ENCODE assay signal across 17 cellular contexts in the genomic region with DNA sequence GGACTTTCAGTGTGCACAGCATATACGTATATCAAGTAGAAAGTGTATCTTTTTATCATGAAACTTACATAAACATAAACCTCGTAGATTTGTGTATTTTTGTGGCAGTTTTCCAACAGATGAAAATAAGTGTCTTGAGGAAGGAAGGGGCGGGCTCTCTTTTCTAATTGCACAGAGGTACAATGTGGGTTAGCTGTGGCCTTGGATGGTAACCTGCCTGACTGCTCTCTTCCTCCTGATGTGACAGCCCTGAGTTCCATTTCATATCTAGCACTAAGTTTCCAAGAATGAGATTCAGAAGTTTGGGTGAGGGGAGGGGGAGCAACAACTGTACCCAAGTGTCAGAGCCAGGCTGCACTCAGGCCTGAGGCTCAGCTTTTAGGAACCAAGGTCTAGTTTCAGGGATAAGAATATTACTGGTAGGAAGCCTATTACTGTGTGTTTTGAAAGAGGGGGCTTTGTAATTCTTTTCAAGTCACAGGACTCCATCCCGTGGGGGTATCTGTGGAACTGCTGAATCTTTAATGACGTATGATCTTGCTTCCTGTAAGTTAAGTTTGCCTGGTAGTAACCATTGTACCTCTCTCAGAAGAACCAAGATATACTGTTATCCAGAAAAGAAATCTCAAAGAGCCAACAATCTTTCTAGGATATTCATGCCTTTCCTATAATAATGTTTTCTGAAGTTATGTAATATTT.
DNase-seq lines count a peak whose midpoint lies in the region; ATAC-seq, FAIRE-seq and TF ChIP-seq lines count a peak whose summit lies in the region.
"Had no signal": no experiment of that assay in that cellular context is flagged by ENCODE, and none has a peak within 500 bp of the region (broad histone marks: within the 10 kb centered on the region; RNA-seq: fewer than 3 reads in every experiment).

No MANE protein-coding gene starts in this region.

- no peak for ATAC-seq in activated T-cell treated with anti-CD3 and anti-CD28 coated beads, Interleukin-2, amount 50 U/mL, for 4 hours
- ATAC-seq in GM18511 (IDR thresholded peaks at IDR 0.05; ENCODE audit: unreplicated experiment) = no peak
- ATAC-seq: K562 had no signal

- no peak for TF ChIP-seq CTCF in chondrocyte (IDR thresholded peaks at IDR 0.05)

- no peak overlapping the region for H3K4me3 Mint-ChIP-seq in activated T-cell treated with anti-CD3 and anti-CD28 coated beads, Interleukin-2, amount 50 U/mL, for 24 hours
- H3K4me3 Mint-ChIP-seq in activated T-cell treated with anti-CD3 and anti-CD28 coated beads, Interleukin-2, amount 50 U/mL, for 4 hours = no peak overlapping the region
- H3K4me3 Mint-ChIP-seq in chondrocyte (ENCODE audit: unreplicated experiment) = no peak overlapping the region

- no peak for DNase-seq in activated T-cell treated with anti-CD3 and anti-CD28 coated beads, Interleukin-2, amount 50 U/mL, for 24 hours
- no peak for DNase-seq in activated T-cell treated with anti-CD3 and anti-CD28 coated beads, Interleukin-2, amount 50 U/mL, for 4 hours
- DNase-seq in Kasumi-1 (lab: John Stamatoyannopoulos, UW) (peak; percentile 6 to 8), chondrocyte (ENCODE audit: low spot score) (no peak), urothelium cell line (ENCODE audit: low spot score) (no peak), AML-193 (lab: John Stamatoyannopoulos, UW) (no peak), RCC 7860 (ENCODE audit: low spot score) (no peak)
- DNase-seq: GOT3, NCI-H1105, NCI-H1694 treated with DMSO at 0.1 percent for 48 hours, NCI-H446, PC-9, Right ventricle myocardium superior had no signal

- peaks cover 15% of the 10 kb centered on the region for H3K4me1 Mint-ChIP-seq in activated T-cell treated with anti-CD3 and anti-CD28 coated beads, Interleukin-2, amount 50 U/mL, for 24 hours (ENCODE audit: low read depth)
- H3K4me1 Mint-ChIP-seq in activated T-cell treated with anti-CD3 and anti-CD28 coated beads, Interleukin-2, amount 50 U/mL, for 4 hours (ENCODE audit: low read depth) = peaks cover 13% of the 10 kb centered on the region
- peaks cover 64% of the 10 kb centered on the region for H3K4me1 Mint-ChIP-seq in chondrocyte (ENCODE audit: low read depth)

- FAIRE-seq in urothelium cell line (lab: Jason Lieb, UNC) = peak; percentile 30
- FAIRE-seq in RCC 7860 (lab: Jason Lieb, UNC) = no peak
- FAIRE-seq: A204.1, HTR-8/SVneo had no signal

- H3K27me3 Mint-ChIP-seq in activated T-cell treated with anti-CD3 and anti-CD28 coated beads, Interleukin-2, amount 50 U/mL, for 24 hours = no peaks in the 10 kb centered on the region
- H3K27me3 Mint-ChIP-seq in activated T-cell treated with anti-CD3 and anti-CD28 coated beads, Interleukin-2, amount 50 U/mL, for 4 hours (ENCODE audit: low read depth) = no peaks in the 10 kb centered on the region
- no peaks in the 10 kb centered on the region for H3K27me3 Mint-ChIP-seq in chondrocyte (ENCODE audit: low read depth)

- H3K36me3 Mint-ChIP-seq in activated T-cell treated with anti-CD3 and anti-CD28 coated beads, Interleukin-2, amount 50 U/mL, for 24 hours (ENCODE audit: low read depth) = no peaks in the 10 kb centered on the region
- no peaks in the 10 kb centered on the region for H3K36me3 Mint-ChIP-seq in activated T-cell treated with anti-CD3 and anti-CD28 coated beads, Interleukin-2, amount 50 U/mL, for 4 hours (ENCODE audit: insufficient read depth)
- H3K36me3 Mint-ChIP-seq in chondrocyte (ENCODE audit: low read depth) = no peaks in the 10 kb centered on the region

- H3K9me3 Mint-ChIP-seq in activated T-cell treated with anti-CD3 and anti-CD28 coated beads, Interleukin-2, amount 50 U/mL, for 24 hours = no peaks in the 10 kb centered on the region
- H3K9me3 Mint-ChIP-seq in activated T-cell treated with anti-CD3 and anti-CD28 coated beads, Interleukin-2, amount 50 U/mL, for 4 hours = no peaks in the 10 kb centered on the region
- H3K9me3 Mint-ChIP-seq in chondrocyte (ENCODE audit: low read depth) = no peaks in the 10 kb centered on the region

- peak overlapping the region; percentile 45 for H3K27ac Mint-ChIP-seq in activated T-cell treated with anti-CD3 and anti-CD28 coated beads, Interleukin-2, amount 50 U/mL, for 24 hours
- peak overlapping the region; percentile 33 for H3K27ac Mint-ChIP-seq in chondrocyte (ENCODE audit: unreplicated experiment)

Comparison
In these comparisons a context has a peak if more than half of its experiments do, and no peak if none do; other contexts are left out.
1. DNase-seq: peak in Kasumi-1 (2 of 2); none in activated T-cell treated with anti-CD3 and anti-CD28 coated beads, Interleukin-2, amount 50 U/mL, for 24 hours (single experiment), activated T-cell treated with anti-CD3 and anti-CD28 coated beads, Interleukin-2, amount 50 U/mL, for 4 hours (single experiment), chondrocyte (single experiment), urothelium cell line (single experiment), AML-193 (0 of 2) and RCC 7860 (single experiment).